In genomic region chr22:29216011-29216872, GRCh38 we compare ENCODE assay signal across 15 cellular contexts. TPM values are rescaled to one million over a fixed set of nuclear protein-coding genes. Genes with fewer than 3 reads are reported as not detected.
DNase-seq lines count a peak whose midpoint lies in the region; TF ChIP-seq lines count a peak whose summit lies in the region.
"Had no signal": no experiment of that assay in that cellular context is flagged by ENCODE, and none has a peak within 500 bp of the region (broad histone marks: within the 10 kb centered on the region; RNA-seq: fewer than 3 reads in every experiment).

No MANE protein-coding gene starts in this region.

- H3K36me3 Mint-ChIP-seq in endothelial cell (ENCODE audit: low read depth, unreplicated experiment): no peaks in the 10 kb centered on the region
- H3K36me3 Mint-ChIP-seq in CD4-positive, alpha-beta memory T cell: no peaks in the 10 kb centered on the region
- no peaks in the 10 kb centered on the region for H3K36me3 Mint-ChIP-seq in CD8-positive, alpha-beta memory T cell
- H3K36me3 Mint-ChIP-seq: CD4-positive, CD25-positive, alpha-beta regulatory T cell had no signal

- no peaks in the 10 kb centered on the region for H3K9me3 ChIP-seq in sigmoid colon
- no peaks in the 10 kb centered on the region for H3K9me3 ChIP-seq in CD4-positive, alpha-beta memory T cell (ENCODE audit: control insufficient read depth in 1 of 2, low read length in 2 of 2)
- H3K9me3 ChIP-seq in CD8-positive, alpha-beta memory T cell (ENCODE audit: low read length): no peaks in the 10 kb centered on the region

- no peak overlapping the region for H3K27ac ChIP-seq in sigmoid colon
- no peak overlapping the region for H3K27ac ChIP-seq in CD4-positive, alpha-beta memory T cell (ENCODE audit: low read depth, low read length)
- no peak overlapping the region for H3K27ac ChIP-seq in CD8-positive, alpha-beta memory T cell (ENCODE audit: low read depth, low read length)

- no peak for TF ChIP-seq POLR2A in sigmoid colon (IDR thresholded peaks at IDR 0.05)

- H3K4me3 ChIP-seq in sigmoid colon: no peak overlapping the region
- H3K4me3 ChIP-seq in CD4-positive, alpha-beta memory T cell (ENCODE audit: low read length in 2 of 2): no peak overlapping the region
- H3K4me3 ChIP-seq in CD8-positive, alpha-beta memory T cell (ENCODE audit: low read length): no peak overlapping the region

- no peak for TF ChIP-seq CTCF in endothelial cell (IDR thresholded peaks at IDR 0.05; ENCODE audit: unreplicated experiment)
- no peak for TF ChIP-seq CTCF in sigmoid colon (IDR thresholded peaks at IDR 0.05)

- intact Hi-C loops in sigmoid colon (cut with DNase I): no loop called here
- intact Hi-C loops in CD4-positive, alpha-beta memory T cell (cut with micrococcal nuclease): no loop called here

- H3K36me3 ChIP-seq in sigmoid colon: no peaks in the 10 kb centered on the region
- no peaks in the 10 kb centered on the region for H3K36me3 ChIP-seq in CD4-positive, alpha-beta memory T cell (ENCODE audit: insufficient read depth, low read length)
- no peaks in the 10 kb centered on the region for H3K36me3 ChIP-seq in CD8-positive, alpha-beta memory T cell (ENCODE audit: insufficient read depth, low read length)

- CTCF ChIA-PET in CD4-positive, alpha-beta memory T cell (lab: Charles Lee; ENCODE audit: partially characterized antibody): interaction anchor here (1.5 kb wide), 1 partner anchor 30 kb away, joined by 5 read pairs; no protein-coding TSS in a partner anchor
- CTCF ChIA-PET in CD8-positive, alpha-beta memory T cell (lab: Charles Lee): no interaction called here

- H3K27ac Mint-ChIP-seq in endothelial cell (ENCODE audit: unreplicated experiment): no peak overlapping the region
- no peak overlapping the region for H3K27ac Mint-ChIP-seq in CD4-positive, alpha-beta memory T cell
- no peak overlapping the region for H3K27ac Mint-ChIP-seq in CD8-positive, alpha-beta memory T cell
- H3K27ac Mint-ChIP-seq: CD4-positive, CD25-positive, alpha-beta regulatory T cell had no signal

- no peaks in the 10 kb centered on the region for H3K27me3 ChIP-seq in sigmoid colon
- no peaks in the 10 kb centered on the region for H3K27me3 ChIP-seq in CD4-positive, alpha-beta memory T cell (ENCODE audit: insufficient read depth, low read length)
- H3K27me3 ChIP-seq in CD8-positive, alpha-beta memory T cell (ENCODE audit: insufficient read depth, low read length, poor library complexity, severe bottlenecking): no peaks in the 10 kb centered on the region

- no peaks in the 10 kb centered on the region for H3K9me3 Mint-ChIP-seq in endothelial cell (ENCODE audit: unreplicated experiment)
- H3K9me3 Mint-ChIP-seq in CD4-positive, alpha-beta memory T cell: no peaks in the 10 kb centered on the region
- H3K9me3 Mint-ChIP-seq in CD8-positive, alpha-beta memory T cell: no peaks in the 10 kb centered on the region
- H3K9me3 Mint-ChIP-seq: CD4-positive, CD25-positive, alpha-beta regulatory T cell had no signal

- H3K4me3 Mint-ChIP-seq in endothelial cell (ENCODE audit: unreplicated experiment): peak overlapping the region; percentile 73
- no peak overlapping the region for H3K4me3 Mint-ChIP-seq in CD4-positive, alpha-beta memory T cell
- H3K4me3 Mint-ChIP-seq in CD8-positive, alpha-beta memory T cell: no peak overlapping the region
- H3K4me3 Mint-ChIP-seq: CD4-positive, CD25-positive, alpha-beta regulatory T cell had no signal

- H3K4me1 Mint-ChIP-seq in endothelial cell (ENCODE audit: unreplicated experiment): peaks cover 6% of the 10 kb centered on the region
- no peaks in the 10 kb centered on the region for H3K4me1 Mint-ChIP-seq in CD4-positive, alpha-beta memory T cell
- no peaks in the 10 kb centered on the region for H3K4me1 Mint-ChIP-seq in CD8-positive, alpha-beta memory T cell
- H3K4me1 Mint-ChIP-seq: CD4-positive, CD25-positive, alpha-beta regulatory T cell had no signal

- POLR2A ChIA-PET in CD4-positive, alpha-beta memory T cell (lab: Charles Lee; ENCODE audit: partially characterized antibody): no interaction called here
- POLR2A ChIA-PET in CD8-positive, alpha-beta memory T cell (lab: Charles Lee): no interaction called here

- DNase-seq in D341Med (ENCODE audit: low spot score) (peak; percentile 24), HuH-7.5 (ENCODE audit: low spot score) (peak; percentile 10), endothelial cell (ENCODE audit: low spot score) (no peak), sigmoid colon (peak; percentile 47), NCI-H82 treated with DMSO at 0.1 percent for 48 hours (lab: John Stamatoyannopoulos, UW; ENCODE audit: unreplicated experiment) (no peak)
- DNase-seq in activated CD4-positive, alpha-beta T cell treated with anti-CD3 and anti-CD28 coated beads for 48 hours: no peak
- no peak for DNase-seq in CD4-positive, alpha-beta memory T cell
- no peak for DNase-seq in CD8-positive, alpha-beta memory T cell
- DNase-seq: CD4-positive, CD25-positive, alpha-beta regulatory T cell; KBM-7; NCI-H1092; NCI-H2227 treated with DMSO at 0.1 percent for 48 hours; NCI-H524 treated with DMSO at 0.1 percent for 48 hours; PC-3 had no signal

- 84 to 85% methylated on average over 14 of the region's 14 CpGs for whole genome bisulfite sequencing in sigmoid colon, 2 donors

- H3K27me3 Mint-ChIP-seq in endothelial cell (ENCODE audit: unreplicated experiment): peaks cover 12% of the 10 kb centered on the region
- peaks cover 0 to 6% of the 10 kb centered on the region in 2 donors for H3K27me3 Mint-ChIP-seq in CD4-positive, alpha-beta memory T cell
- H3K27me3 Mint-ChIP-seq in CD8-positive, alpha-beta memory T cell: peaks cover 0 to 3% of the 10 kb centered on the region in 2 donors

- TF ChIP-seq EP300 in sigmoid colon (IDR thresholded peaks at IDR 0.05): no peak

- peaks cover 0 to 4% (median 0%) of the 10 kb centered on the region in 4 donors for H3K4me1 ChIP-seq in sigmoid colon
- no peaks in the 10 kb centered on the region for H3K4me1 ChIP-seq in CD4-positive, alpha-beta memory T cell (ENCODE audit: insufficient read depth, low read length)
- no peaks in the 10 kb centered on the region for H3K4me1 ChIP-seq in CD8-positive, alpha-beta memory T cell (ENCODE audit: insufficient read depth, low read length)

RNA-seq across cellular contexts. Expression of gene EMID1, which starts 10.5 kb away (rescaled TPM):
- total RNA-seq in endothelial cell (ENCODE audit: unreplicated experiment): 25.5 TPM
- 1 to 10 TPM in 2 of 4 donors, under 1 TPM in 2; 0.27 to 4.7 (median 1.2) TPM for total RNA-seq in sigmoid colon
- 1 to 10 TPM; 3.2 to 5.9 (median 3.6) TPM for polyA plus RNA-seq in sigmoid colon
- not detected for total RNA-seq in CD4-positive, alpha-beta memory T cell
- under 1 TPM in 1 of 2 donors, not detected in 1; 0.11 TPM for polyA plus RNA-seq in CD4-positive, alpha-beta memory T cell
- not detected for total RNA-seq in CD8-positive, alpha-beta memory T cell
- polyA plus RNA-seq in CD8-positive, alpha-beta memory T cell: 0.31 TPM
- total RNA-seq: A673 had no signal

RNA-seq across cellular contexts. Expression of gene RHBDD3, which starts 51.5 kb away (rescaled TPM):
- total RNA-seq in endothelial cell (ENCODE audit: unreplicated experiment): 56.5 TPM
- total RNA-seq in sigmoid colon: 10 to 100 TPM; 16.1 to 20.5 (median 18.0) TPM
- 10 to 100 TPM in 1 of 3 donors, 1 to 10 TPM in 2; 5.4 to 40.7 (median 8.3) TPM for polyA plus RNA-seq in sigmoid colon
- total RNA-seq in CD4-positive, alpha-beta memory T cell: 10 to 100 TPM; 14.2 to 16.1 TPM
- 1 to 10 TPM; 7.8 to 8.0 TPM for polyA plus RNA-seq in CD4-positive, alpha-beta memory T cell
- total RNA-seq in CD8-positive, alpha-beta memory T cell: 10 to 100 TPM; 37.9 to 41.0 TPM
- polyA plus RNA-seq in CD8-positive, alpha-beta memory T cell: 10.4 TPM

RNA-seq across cellular contexts. Expression of gene EWSR1, which starts 51.8 kb away (rescaled TPM):
- total RNA-seq in endothelial cell (ENCODE audit: unreplicated experiment) (307 TPM), sigmoid colon (100 to 1,000 TPM; 170 to 233 (median 177) TPM)
- polyA plus RNA-seq in sigmoid colon: 100 to 1,000 TPM in 1 of 3 donors, 10 to 100 TPM in 2; 81.4 to 182 (median 83.5) TPM
- total RNA-seq in CD4-positive, alpha-beta memory T cell: 100 to 1,000 TPM; 247 to 250 TPM
- polyA plus RNA-seq in CD4-positive, alpha-beta memory T cell: 100 to 1,000 TPM; 192 to 210 TPM
- 100 to 1,000 TPM; 312 to 327 TPM for total RNA-seq in CD8-positive, alpha-beta memory T cell
- polyA plus RNA-seq in CD8-positive, alpha-beta memory T cell: 219 TPM

Comparison
In these comparisons a context has a peak if more than half of its experiments do, and no peak if none do; other contexts are left out.
1. DNase-seq: peak in D341Med (single experiment), HuH-7.5 (single experiment) and sigmoid colon (single experiment); none in endothelial cell (single experiment), NCI-H82 treated with DMSO at 0.1 percent for 48 hours (single experiment), activated CD4-positive, alpha-beta T cell treated with anti-CD3 and anti-CD28 coated beads for 48 hours (single experiment), CD4-positive, alpha-beta memory T cell (0 of 5) and CD8-positive, alpha-beta memory T cell (0 of 5).